In genomic region chr12:18895540-18895939, GRCh38 we compare ENCODE assay signal across 21 cellular contexts.
"Had no signal": no experiment of that assay in that cellular context is flagged by ENCODE, and none has a peak within 500 bp of the region (broad histone marks: within the 10 kb centered on the region; RNA-seq: fewer than 3 reads in every experiment).

No MANE protein-coding gene starts in this region.

- H3K27me3 ChIP-seq: esophagus muscularis mucosa, gastroesophageal sphincter, stomach, transverse colon had no signal

- H2AFZ ChIP-seq: parathyroid adenoma had no signal

- H3K9me3 ChIP-seq: prostate gland, stomach, thoracic aorta, transverse colon had no signal

- H3K27ac Mint-ChIP-seq: mesothelial cell of epicardium; natural killer cell treated with Interleukin-12 subunit alpha and Interleukin-12 subunit beta and Interleukin-15 and Interleukin-18, amount 100 ng/mL, for 72 hours had no signal

- H3K4me1 Mint-ChIP-seq: central memory CD8-positive, alpha-beta T cell; mesothelial cell of epicardium had no signal

- H3K27ac ChIP-seq: epithelial cell of prostate, esophagus muscularis mucosa, gastroesophageal sphincter, parathyroid adenoma, prostate gland, spleen, stomach, thoracic aorta, transverse colon had no signal

- H3K27me3 Mint-ChIP-seq: natural killer cell treated with Interleukin-12 subunit alpha and Interleukin-12 subunit beta and Interleukin-15 and Interleukin-18, amount 100 ng/mL, for 72 hours had no signal

- ATAC-seq: gastroesophageal sphincter; left colon; natural killer cell treated with Interleukin-12 subunit alpha and Interleukin-12 subunit beta and Interleukin-15 and Interleukin-18, amount 100 ng/mL, for 72 hours; sciatic nerve had no signal

- H3K36me3 ChIP-seq: esophagus muscularis mucosa, gastroesophageal sphincter, prostate gland, spleen, stomach, thoracic aorta, transverse colon had no signal

- H3K4me1 ChIP-seq: esophagus muscularis mucosa, gastroesophageal sphincter, parathyroid adenoma, prostate gland, spleen, stomach had no signal

- H3K79me2 ChIP-seq: parathyroid adenoma had no signal

- H3K36me3 Mint-ChIP-seq: mesothelial cell of epicardium had no signal

- H3K9ac ChIP-seq: parathyroid adenoma had no signal

- DNase-seq: effector memory CD4-positive, alpha-beta T cell; mammary epithelial cell; spleen; stimulated activated CD4-positive, alpha-beta T cell treated with anti-CD3 and anti-CD28 coated beads, Interleukin-15, amount 100 ng/mL, for 24 hours; stimulated activated CD4-positive, alpha-beta T cell treated with anti-CD3 and anti-CD28 coated beads, Interleukin-1b, Interleukin-23, amount 100 ng/mL, for 48 hours; stimulated activated CD4-positive, alpha-beta T cell treated with anti-CD3 and anti-CD28 coated beads, Interleukin-4, amount 100 ng/mL, for 24 hours; stimulated activated naive CD4-positive, alpha-beta T cell; stomach; substantia nigra; transverse colon had no signal

- H3K9me3 Mint-ChIP-seq: central memory CD8-positive, alpha-beta T cell had no signal

- H3K4me3 Mint-ChIP-seq: central memory CD8-positive, alpha-beta T cell; mesothelial cell of epicardium; natural killer cell treated with Interleukin-12 subunit alpha and Interleukin-12 subunit beta and Interleukin-15 and Interleukin-18, amount 100 ng/mL, for 72 hours had no signal

- H3K4me3 ChIP-seq: esophagus muscularis mucosa, gastroesophageal sphincter, prostate gland, spleen, stomach, thoracic aorta, transverse colon had no signal
